ENCODE assay signal across 1 cellular context in the genomic region with DNA sequence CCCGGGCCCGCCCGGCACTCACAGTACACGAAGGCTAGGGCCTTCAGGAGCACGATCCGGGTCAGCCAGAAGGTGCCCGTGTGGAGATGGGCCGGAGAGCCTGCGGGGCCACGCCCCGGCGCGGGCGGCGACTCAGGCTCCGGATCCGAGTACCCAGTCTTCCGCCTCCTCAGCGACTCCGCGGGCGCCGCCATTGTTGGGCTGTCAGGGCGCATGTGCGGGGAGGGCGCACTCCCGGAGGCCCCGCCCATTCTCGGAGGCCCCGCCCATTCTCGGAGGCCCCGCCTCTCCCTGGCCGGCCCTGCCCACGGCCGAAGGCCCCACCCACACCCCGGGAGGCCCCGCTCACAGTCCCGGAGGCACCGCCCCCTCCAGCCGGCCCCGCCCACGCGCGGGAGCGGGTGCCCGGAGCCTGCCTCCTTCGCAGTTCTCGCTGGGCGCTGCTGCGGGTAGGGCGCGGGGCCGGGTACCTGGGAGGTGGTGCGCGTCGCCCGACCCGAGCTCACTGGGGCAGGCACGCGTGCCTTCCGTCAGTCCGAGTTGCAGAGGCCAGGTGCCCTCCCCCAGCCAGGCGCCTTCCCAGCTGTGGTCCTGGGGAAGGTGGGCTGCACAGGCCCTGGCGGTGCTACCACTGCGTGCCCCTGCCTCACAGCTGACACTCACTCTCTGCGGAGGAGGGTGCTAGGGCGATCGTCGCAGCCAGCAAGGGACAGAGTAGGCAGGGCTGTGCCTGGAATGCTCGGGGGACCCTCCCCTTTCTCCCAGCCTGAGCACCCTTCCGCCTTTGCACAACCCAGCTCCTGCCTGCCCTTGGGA.
TF ChIP-seq lines count a peak whose summit lies in the region.

A gene (minus strand): TSS at position 219 of the 816 bp plus-strand sequence. CDS start 4 bp downstream, at position 215.

TF ChIP-seq in SK-N-SH, 30 proteins besides CTCF, POLR2A, EP300 and RAD21 (continued from another document):
- TF ChIP-seq TAF1 (IDR thresholded peaks at IDR 0.05; ENCODE audit: borderline replicate concordance, low read depth, low read length), result peak; percentile 89
- TF ChIP-seq YY1 (IDR thresholded peaks at IDR 0.05; ENCODE audit: low read depth), result peak; percentile 96
- TF ChIP-seq NFIC (IDR thresholded peaks at IDR 0.05; ENCODE audit: borderline replicate concordance), result no peak
- no peak for TF ChIP-seq RXRA (IDR thresholded peaks at IDR 0.05; ENCODE audit: borderline replicate concordance, low read depth)
- TF ChIP-seq, protein P1, sequence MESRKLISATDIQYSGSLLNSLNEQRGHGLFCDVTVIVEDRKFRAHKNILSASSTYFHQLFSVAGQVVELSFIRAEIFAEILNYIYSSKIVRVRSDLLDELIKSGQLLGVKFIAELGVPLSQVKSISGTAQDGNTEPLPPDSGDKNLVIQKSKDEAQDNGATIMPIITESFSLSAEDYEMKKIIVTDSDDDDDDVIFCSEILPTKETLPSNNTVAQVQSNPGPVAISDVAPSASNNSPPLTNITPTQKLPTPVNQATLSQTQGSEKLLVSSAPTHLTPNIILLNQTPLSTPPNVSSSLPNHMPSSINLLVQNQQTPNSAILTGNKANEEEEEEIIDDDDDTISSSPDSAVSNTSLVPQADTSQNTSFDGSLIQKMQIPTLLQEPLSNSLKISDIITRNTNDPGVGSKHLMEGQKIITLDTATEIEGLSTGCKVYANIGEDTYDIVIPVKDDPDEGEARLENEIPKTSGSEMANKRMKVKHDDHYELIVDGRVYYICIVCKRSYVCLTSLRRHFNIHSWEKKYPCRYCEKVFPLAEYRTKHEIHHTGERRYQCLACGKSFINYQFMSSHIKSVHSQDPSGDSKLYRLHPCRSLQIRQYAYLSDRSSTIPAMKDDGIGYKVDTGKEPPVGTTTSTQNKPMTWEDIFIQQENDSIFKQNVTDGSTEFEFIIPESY (IDR thresholded peaks at IDR 0.05; ENCODE audit: borderline replicate concordance, low read depth), result no peak
- no peak for TF ChIP-seq GATA2 (CRISPR knock-in tag; IDR thresholded peaks at IDR 0.05)
- no peak for TF ChIP-seq FOXJ3 (CRISPR knock-in tag; IDR thresholded peaks at IDR 0.05)
- TF ChIP-seq MEF2A (IDR thresholded peaks at IDR 0.05; ENCODE audit: borderline replicate concordance, low read depth), result no peak
- peak; percentile 49; the same call in 1 of the 2 replicates for TF ChIP-seq MXI1 (IDR thresholded peaks at IDR 0.05; ENCODE audit: low read depth, low read length)
- TF ChIP-seq RCOR1 (IDR thresholded peaks at IDR 0.05; ENCODE audit: low read length), result no peak
- TF ChIP-seq ELF1 (IDR thresholded peaks at IDR 0.05), result peak; percentile 76; the same call in 1 of the 2 replicates
- TF ChIP-seq, protein P2, sequence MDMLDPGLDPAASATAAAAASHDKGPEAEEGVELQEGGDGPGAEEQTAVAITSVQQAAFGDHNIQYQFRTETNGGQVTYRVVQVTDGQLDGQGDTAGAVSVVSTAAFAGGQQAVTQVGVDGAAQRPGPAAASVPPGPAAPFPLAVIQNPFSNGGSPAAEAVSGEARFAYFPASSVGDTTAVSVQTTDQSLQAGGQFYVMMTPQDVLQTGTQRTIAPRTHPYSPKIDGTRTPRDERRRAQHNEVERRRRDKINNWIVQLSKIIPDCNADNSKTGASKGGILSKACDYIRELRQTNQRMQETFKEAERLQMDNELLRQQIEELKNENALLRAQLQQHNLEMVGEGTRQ (IDR thresholded peaks at IDR 0.05; ENCODE audit: borderline replicate concordance, low read depth, low read length), result no peak
- no peak for TF ChIP-seq FOXM1 (IDR thresholded peaks at IDR 0.05; ENCODE audit: low read depth)
- peak; percentile 87 for TF ChIP-seq POLR2AphosphoS5 (IDR thresholded peaks at IDR 0.05; ENCODE audit: low read depth, low read length)
